11 cellular contexts compared by ENCODE assay signal in genomic region chr16:85123891-85124635, GRCh38. TPM values are rescaled to one million over a fixed set of nuclear protein-coding genes. Genes with fewer than 3 reads are reported as not detected.
DNase-seq lines count a peak whose midpoint lies in the region; ATAC-seq, FAIRE-seq and TF ChIP-seq lines count a peak whose summit lies in the region.
"Had no signal": no experiment of that assay in that cellular context is flagged by ENCODE, and none has a peak within 500 bp of the region (broad histone marks: within the 10 kb centered on the region; RNA-seq: fewer than 3 reads in every experiment).

No MANE protein-coding gene starts in this region.

- no peak overlapping the region for H3K4me3 Mint-ChIP-seq in type B pancreatic cell

- dilution Hi-C loops in endothelial cell of umbilical vein (cut with MboI; ENCODE audit: extremely low pct_ligation_motif_present, low sequenced_read_pairs): no loop called here

- peak overlapping the region; percentile 84 for H3K9ac ChIP-seq in endothelial cell of umbilical vein (replicated peaks; ENCODE audit: extremely low read depth, insufficient read depth, low read length)

- 32 to 64% methylated on average over 19 to 25 of the region's 34 CpGs for WGBS in upper lobe of left lung, 2 donors

- H3K9me3 ChIP-seq in MG63 (no peaks in the 10 kb centered on the region), endothelial cell of umbilical vein (replicated peaks; ENCODE audit: control insufficient read depth, insufficient read depth, low read length) (no peaks in the 10 kb centered on the region), upper lobe of left lung (no peaks in the 10 kb centered on the region)

- ATAC-seq in upper lobe of left lung (ENCODE audit: low FRiP score in 2 of 2): peak; percentile 64 to 79
- ATAC-seq in GM18511 (IDR thresholded peaks at IDR 0.05; ENCODE audit: unreplicated experiment): no peak
- ATAC-seq in GM21786 (IDR thresholded peaks at IDR 0.05; ENCODE audit: unreplicated experiment): no peak

- peak overlapping the region; percentile 90 for H2AFZ ChIP-seq in endothelial cell of umbilical vein (ENCODE audit: low read depth, low read length)

- H3K4me3 ChIP-seq in MG63 (peak overlapping the region; percentile 18), endothelial cell of umbilical vein (replicated peaks in 1 of 3; ENCODE audit: insufficient read depth in 1 of 3, low read depth in 1 of 3, low read length in 3 of 3) (no peak overlapping the region), upper lobe of left lung (peak overlapping the region in 1 of 4 donors; percentile 10)

- BruUV-seq in endothelial cell of umbilical vein (replicated peaks; lab: Mats Ljungman, UMichigan): no TSS peak

- no peak overlapping the region for H3K27ac Mint-ChIP-seq in type B pancreatic cell

- H3K27me3 ChIP-seq in MG63: no peaks in the 10 kb centered on the region
- H3K27me3 ChIP-seq in endothelial cell of umbilical vein (ENCODE audit: control insufficient read depth in 2 of 2, insufficient read depth in 2 of 2, low read length in 2 of 2): no peaks in the 10 kb centered on the region
- H3K27me3 ChIP-seq in upper lobe of left lung: no peaks in the 10 kb centered on the region

- intact Hi-C loops in endothelial cell of umbilical vein (cut with micrococcal nuclease): loop anchor here (2.0 kb wide), 1 partner anchor 49 kb away; no protein-coding TSS in a partner anchor

- H3K27me3 Mint-ChIP-seq in type B pancreatic cell: peaks cover 3% of the 10 kb centered on the region

- H3K36me3 ChIP-seq in MG63 (no peaks in the 10 kb centered on the region), endothelial cell of umbilical vein (ENCODE audit: control insufficient read depth in 2 of 2, extremely low read depth in 1 of 2, insufficient read depth in 2 of 2, low read length in 2 of 2) (no peaks in the 10 kb centered on the region), upper lobe of left lung (no peaks in the 10 kb centered on the region)

- peaks cover 23% of the 10 kb centered on the region for H3K4me1 Mint-ChIP-seq in type B pancreatic cell (ENCODE audit: unreplicated experiment)

- no peaks in the 10 kb centered on the region for H3K9me1 ChIP-seq in endothelial cell of umbilical vein (replicated peaks; ENCODE audit: control insufficient read depth, extremely low read depth, insufficient read depth, low read length)

- H3K27ac ChIP-seq in endothelial cell of umbilical vein (ENCODE audit: insufficient read depth, low read depth, low read length) (peak overlapping the region; percentile 72), upper lobe of left lung (peak overlapping the region; percentile 50 to 87 (median 82))

- H3K36me3 Mint-ChIP-seq in type B pancreatic cell: no peaks in the 10 kb centered on the region

- no peaks in the 10 kb centered on the region for H3K9me3 Mint-ChIP-seq in type B pancreatic cell

- peak in 1 of 4 donors; percentile 13 for TF ChIP-seq EP300 in upper lobe of left lung (IDR thresholded peaks at IDR 0.05)

- DNase-seq in MG63: peak; percentile 82
- peak; percentile 70 for DNase-seq in endothelial cell of umbilical vein (ENCODE audit: low read depth, low spot score)
- DNase-seq in lung microvascular endothelial cell (ENCODE audit: low read depth in 2 of 2): peak; percentile 58 to 78
- peak in 1 of 2 donors; percentile 90 for DNase-seq in upper lobe of left lung
- no peak for DNase-seq in type B pancreatic cell (ENCODE audit: extremely low spot score, unreplicated experiment)
- no peak for DNase-seq in NCI-H1092 treated with DMSO at 0.1 percent for 48 hours (lab: John Stamatoyannopoulos, UW)
- DNase-seq: activated T-cell treated with anti-CD3 and anti-CD28 coated beads, Interleukin-2, amount 50 U/mL, for 48 hours; NCI-H69 had no signal

- peak; percentile 23 for TF ChIP-seq POLR2A in endothelial cell of umbilical vein (IDR thresholded peaks at IDR 0.05; ENCODE audit: low read depth, low read length)
- no peak for TF ChIP-seq POLR2A in upper lobe of left lung (IDR thresholded peaks at IDR 0.05)

- peak overlapping the region; percentile 27 for H3K4me2 ChIP-seq in endothelial cell of umbilical vein (ENCODE audit: insufficient read depth, low read length)

- H3K4me1 ChIP-seq in endothelial cell of umbilical vein (ENCODE audit: control insufficient read depth, extremely low read depth, insufficient read depth, low read length): peaks cover 18% of the 10 kb centered on the region
- peaks cover 9 to 28% (median 14%) of the 10 kb centered on the region in 4 donors for H3K4me1 ChIP-seq in upper lobe of left lung

- no peaks in the 10 kb centered on the region for H4K20me1 ChIP-seq in endothelial cell of umbilical vein (replicated peaks; ENCODE audit: control insufficient read depth, extremely low read depth, insufficient read depth, low read length)

- CTCF ChIA-PET in endothelial cell of umbilical vein (lab: Charles Lee): interaction anchor here (0.9 to 4.7 kb wide), 8 partner anchors 9 to 297 kb away, joined by 3 to 36 read pairs (median 4); no protein-coding TSS in a partner anchor

- H3K79me2 ChIP-seq in endothelial cell of umbilical vein (ENCODE audit: control insufficient read depth, insufficient read depth, low read length): no peaks in the 10 kb centered on the region

- peak; percentile 79 for FAIRE-seq in endothelial cell of umbilical vein (lab: Jason Lieb, UNC)
- FAIRE-seq: GM12891 had no signal

- TF ChIP-seq CTCF in endothelial cell of umbilical vein (IDR thresholded peaks at IDR 0.05; ENCODE audit: extremely low read depth in 1 of 2, insufficient read depth in 1 of 2, low read depth in 1 of 2, low read length in 2 of 2) (no peak), upper lobe of left lung (IDR thresholded peaks at IDR 0.05) (no peak), type B pancreatic cell (conservative IDR thresholded peaks at IDR 0.05) (no peak)

- POLR2A ChIA-PET in endothelial cell of umbilical vein (lab: Charles Lee): no interaction called here

TF ChIP-seq in endothelial cell of umbilical vein, 7 proteins besides CTCF, POLR2A, EP300 and RAD21:
- TF ChIP-seq GATA2 (IDR thresholded peaks at IDR 0.05; ENCODE audit: insufficient read depth, insufficient read length, low read depth, low read length): no peak
- TF ChIP-seq POLR2AphosphoS5 (IDR thresholded peaks at IDR 0.05; ENCODE audit: insufficient read depth, low read depth, low read length): peak; percentile 65
- no peak for TF ChIP-seq FOS (IDR thresholded peaks at IDR 0.05; ENCODE audit: borderline replicate concordance, insufficient read depth, low read length)

RNA-seq across cellular contexts. Expression of gene CIBAR2, which starts 11.8 kb away (rescaled TPM):
- total RNA-seq in MG63 (2014; rRNA removed; shearing (Covaris generic); ENCODE audit: low replicate concordance): 0.72 TPM in 1 of 2 replicates, not detected in the other
- total RNA-seq in endothelial cell of umbilical vein (not detected in 2 replicates), lung microvascular endothelial cell (not detected in 2 replicates), upper lobe of left lung (10 to 100 TPM in 3 of 6 donors, 1 to 10 TPM in 2, under 1 TPM in 1; 0.40 to 35.6 (median 9.9) TPM), type B pancreatic cell (ENCODE audit: low replicate concordance) (1.3 and 4.9 TPM in 2 replicates)
- polyA plus RNA-seq in endothelial cell of umbilical vein: 0.07 and 0.30 TPM in 2 replicates
- 0.13 TPM in 1 of 2 replicates, not detected in the other for polyA plus RNA-seq in endothelial cell of umbilical vein (2011; cell fraction: cytosol; rRNA removed)
- polyA plus RNA-seq in endothelial cell of umbilical vein (2011; cell fraction: nucleus; rRNA removed): 2.5 and 3.1 TPM in 2 replicates
- 0.15 and 0.23 TPM in 2 replicates for polyA plus RNA-seq in endothelial cell of umbilical vein (2012)
- polyA minus RNA-seq in endothelial cell of umbilical vein: not detected in 2 replicates
- not detected for polyA minus RNA-seq in endothelial cell of umbilical vein (2011; cell fraction: cytosol; rRNA and poly(A)+ RNA removed)
- 0.38 TPM in 1 of 2 replicates, not detected in the other for polyA minus RNA-seq in endothelial cell of umbilical vein (2011; cell fraction: nucleus; rRNA and poly(A)+ RNA removed)

Comparison
In these comparisons a context has a peak if more than half of its experiments do, and no peak if none do; other contexts are left out.
1. DNase-seq: peak in MG63 (single experiment), endothelial cell of umbilical vein (single experiment) and lung microvascular endothelial cell (2 of 2); none in type B pancreatic cell (single experiment) and NCI-H1092 treated with DMSO at 0.1 percent for 48 hours (single experiment).
2. ATAC-seq: peak in upper lobe of left lung (2 of 2); none in GM18511 (single experiment) and GM21786 (single experiment).